1 cellular context compared by ENCODE assay signal in the genomic region with DNA sequence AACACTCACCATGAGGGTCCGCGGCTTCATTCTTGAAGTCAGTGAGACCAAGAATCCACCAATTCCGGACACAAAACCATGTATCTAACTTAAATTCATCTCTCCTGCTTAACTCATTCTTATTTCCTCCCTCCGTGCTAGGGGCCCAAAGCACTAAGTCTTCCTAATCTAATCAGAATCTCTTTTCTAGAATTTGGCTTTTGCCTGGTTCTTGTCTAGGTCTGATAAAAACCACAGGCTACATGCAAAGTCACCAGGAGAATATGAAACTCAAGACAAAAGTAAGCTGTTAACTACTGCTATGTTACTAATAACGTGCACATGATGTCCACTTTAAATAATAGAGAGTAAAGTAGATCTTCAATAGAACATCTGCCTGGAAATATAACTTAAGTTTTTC.
TF ChIP-seq lines count a peak whose summit lies in the region.

No MANE protein-coding gene starts in this region.

TF ChIP-seq in endothelial cell of umbilical vein, 7 proteins besides CTCF, POLR2A, EP300 and RAD21:
- TF ChIP-seq EZH2 (IDR thresholded peaks at IDR 0.05; ENCODE audit: borderline replicate concordance, low read depth, low read length, severe bottlenecking), result no peak
- TF ChIP-seq GATA2 (IDR thresholded peaks at IDR 0.05; ENCODE audit: insufficient read depth, insufficient read length, low read depth, low read length), result no peak
- no peak for TF ChIP-seq FOS (IDR thresholded peaks at IDR 0.05; ENCODE audit: borderline replicate concordance, insufficient read depth, low read length)
- no peak for TF ChIP-seq JUN (IDR thresholded peaks at IDR 0.05; ENCODE audit: borderline replicate concordance, insufficient read depth, insufficient read length, low read depth)
- no peak for TF ChIP-seq POLR2AphosphoS5 (IDR thresholded peaks at IDR 0.05; ENCODE audit: insufficient read depth, low read depth, low read length)
- no peak for TF ChIP-seq MYC (IDR thresholded peaks at IDR 0.05; ENCODE audit: low read depth, low read length)
TF ChIP-seq in endothelial cell of umbilical vein: peak in this region for 0.
